8 cellular contexts compared by ENCODE assay signal in genomic region chr9:83062011-83062652, GRCh38. TPM values are rescaled to one million over a fixed set of nuclear protein-coding genes. Genes with fewer than 3 reads are reported as not detected.
A peak's percentile ranks its signal among the peaks of the same experiment; 100 is the strongest.
DNase-seq lines count a peak whose midpoint lies in the region; ATAC-seq and TF ChIP-seq lines count a peak whose summit lies in the region.

No MANE protein-coding gene starts in this region.

- H3K4me3 ChIP-seq in AG04450 (ENCODE audit: low read depth, low read length) (peak overlapping the region; percentile 46), MG63 (peak overlapping the region; percentile 41)

- CTCF ChIA-PET in AG04450 (lab: Charles Lee): interaction anchor here (0.9 kb wide), 1 partner anchor 20 kb away, joined by 3 read pairs; no protein-coding TSS in a partner anchor

- H3K9me3 Mint-ChIP-seq in chondrocyte (ENCODE audit: low read depth): peaks cover 4% of the 10 kb centered on the region
- peaks cover 4% of the 10 kb centered on the region for H3K9me3 Mint-ChIP-seq in mesothelial cell of epicardium

- peaks cover 38% of the 10 kb centered on the region for H3K27me3 Mint-ChIP-seq in chondrocyte (ENCODE audit: low read depth)
- peaks cover 53% of the 10 kb centered on the region for H3K27me3 Mint-ChIP-seq in mesothelial cell of epicardium (ENCODE audit: low read depth)

- H3K27ac ChIP-seq in AG04450 (ENCODE audit: low read depth, low read length): no peak overlapping the region

- H3K27me3 ChIP-seq in AG04450 (ENCODE audit: control insufficient read depth, insufficient read depth, low read length) (peaks cover 26% of the 10 kb centered on the region), MG63 (no peaks in the 10 kb centered on the region)

- H3K9me3 ChIP-seq in AG04450 (ENCODE audit: control insufficient read depth, insufficient read depth, low read length) (peaks cover 2% of the 10 kb centered on the region; the same call in 1 of the 2 replicates), MG63 (no peaks in the 10 kb centered on the region)

- no peak for ATAC-seq in HG03571 (IDR thresholded peaks at IDR 0.05; ENCODE audit: unreplicated experiment)
- no peak for ATAC-seq in HG03175 (IDR thresholded peaks at IDR 0.05; ENCODE audit: unreplicated experiment)

- H3K4me1 Mint-ChIP-seq in chondrocyte (ENCODE audit: low read depth) (peaks cover 20% of the 10 kb centered on the region), mesothelial cell of epicardium (peaks cover 40% of the 10 kb centered on the region)

- H3K27ac Mint-ChIP-seq in chondrocyte (ENCODE audit: unreplicated experiment): no peak overlapping the region
- peak overlapping the region; percentile 75 for H3K27ac Mint-ChIP-seq in mesothelial cell of epicardium

- no peaks in the 10 kb centered on the region for H3K36me3 ChIP-seq in MG63

- TF ChIP-seq CTCF in AG04450 (IDR thresholded peaks at IDR 0.05; ENCODE audit: low read depth, low read length) (no peak), chondrocyte (IDR thresholded peaks at IDR 0.05) (no peak), mesothelial cell of epicardium (IDR thresholded peaks at IDR 0.05; ENCODE audit: unreplicated experiment) (no peak)

- POLR2A ChIA-PET in AG04450 (lab: Yijun Ruan, JAX): no interaction called here

- H3K4me3 Mint-ChIP-seq in chondrocyte (ENCODE audit: unreplicated experiment): peak overlapping the region; percentile 74
- H3K4me3 Mint-ChIP-seq in mesothelial cell of epicardium: peak overlapping the region; percentile 84

- DNase-seq in AG04450 (ENCODE audit: low read depth, low spot score) (no peak), MG63 (peak; percentile 64), chondrocyte (ENCODE audit: low spot score) (peak; percentile 81), mesothelial cell of epicardium (ENCODE audit: low spot score in 2 of 2, unreplicated experiment in 2 of 2) (peak in 1 of 2 experiments; percentile 59), medulla oblongata (ENCODE audit: extremely low spot score) (no peak)
- no peak for DNase-seq in stimulated activated CD4-positive, alpha-beta T cell treated with anti-CD3 and anti-CD28 coated beads, Interleukin-2, amount 100 ng/mL, for 48 hours

- no peaks in the 10 kb centered on the region for H3K36me3 Mint-ChIP-seq in chondrocyte (ENCODE audit: low read depth)
- H3K36me3 Mint-ChIP-seq in mesothelial cell of epicardium: no peaks in the 10 kb centered on the region

RNA-seq across cellular contexts. Expression of gene RASEF, which starts 0.8 kb away (rescaled TPM):
- polyA plus RNA-seq in AG04450 (2011; rRNA removed): 0.02 and 0.05 TPM in 2 replicates
- polyA minus RNA-seq in AG04450 (2011; rRNA and poly(A)+ RNA removed): 0.14 and 0.26 TPM in 2 replicates
- 0.92 TPM in 1 of 2 replicates, not detected in the other for total RNA-seq in MG63 (2014; rRNA removed; shearing (Covaris generic); ENCODE audit: low replicate concordance)
- total RNA-seq in chondrocyte: 0.27 to 0.41 TPM in 2 of 3 replicates, not detected in the other
- 3.7 to 4.1 TPM (median 4.0 TPM) in 3 replicates for total RNA-seq in mesothelial cell of epicardium

Comparison
In these comparisons a context has a peak if more than half of its experiments do, and no peak if none do; other contexts are left out.
1. DNase-seq: peak in MG63 (single experiment) and chondrocyte (single experiment); none in AG04450 (single experiment), stimulated activated CD4-positive, alpha-beta T cell treated with anti-CD3 and anti-CD28 coated beads, Interleukin-2, amount 100 ng/mL, for 48 hours (0 of 2) and medulla oblongata (single experiment).